ENCODE assay signal across 1 cellular context in the genomic region with DNA sequence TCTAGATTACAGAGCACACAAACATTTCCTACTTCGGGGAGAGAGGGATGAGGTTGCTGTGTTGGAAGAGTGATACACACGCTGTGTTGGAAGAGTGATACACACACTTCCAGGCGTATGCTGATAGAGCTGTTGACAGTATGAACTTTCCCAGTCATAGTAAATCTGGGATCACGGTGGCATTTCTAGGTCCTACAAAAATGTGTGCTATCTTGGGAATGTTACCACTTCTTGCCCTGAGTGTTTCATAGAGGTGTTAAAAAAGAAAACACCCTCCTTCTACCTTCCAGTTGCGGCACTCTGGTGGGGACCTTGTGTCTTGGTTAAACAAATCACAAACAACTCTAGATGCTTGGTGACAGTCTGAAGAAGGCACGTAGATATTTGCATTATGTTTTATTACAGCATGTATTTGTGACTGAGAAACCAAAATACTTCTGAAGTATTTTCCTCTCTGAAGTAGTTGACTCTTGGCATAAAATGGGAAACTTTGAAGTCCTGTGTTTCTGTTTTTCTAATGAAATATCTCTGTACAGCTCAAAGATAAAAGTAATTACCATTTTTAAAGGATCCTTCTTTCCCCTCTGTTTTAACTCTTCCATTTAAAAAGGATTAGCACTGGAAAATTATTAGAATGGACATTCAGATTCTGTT.
TF ChIP-seq lines count a peak whose summit lies in the region.

No MANE protein-coding gene starts in this region.

TF ChIP-seq in IMR-90, 13 proteins besides CTCF, POLR2A, EP300 and RAD21 (continued from another document):
- TF ChIP-seq CHD1 (IDR thresholded peaks at IDR 0.05; ENCODE audit: low read depth, low read length), result no peak
- no peak for TF ChIP-seq ELK1 (IDR thresholded peaks at IDR 0.05; ENCODE audit: borderline replicate concordance, low read depth, low read length)
- TF ChIP-seq FOS (IDR thresholded peaks at IDR 0.05; ENCODE audit: low read depth, low read length), result no peak
- TF ChIP-seq, protein P1, sequence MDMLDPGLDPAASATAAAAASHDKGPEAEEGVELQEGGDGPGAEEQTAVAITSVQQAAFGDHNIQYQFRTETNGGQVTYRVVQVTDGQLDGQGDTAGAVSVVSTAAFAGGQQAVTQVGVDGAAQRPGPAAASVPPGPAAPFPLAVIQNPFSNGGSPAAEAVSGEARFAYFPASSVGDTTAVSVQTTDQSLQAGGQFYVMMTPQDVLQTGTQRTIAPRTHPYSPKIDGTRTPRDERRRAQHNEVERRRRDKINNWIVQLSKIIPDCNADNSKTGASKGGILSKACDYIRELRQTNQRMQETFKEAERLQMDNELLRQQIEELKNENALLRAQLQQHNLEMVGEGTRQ (IDR thresholded peaks at IDR 0.05; ENCODE audit: low read depth, low read length), result no peak
- no peak for TF ChIP-seq RFX5 (IDR thresholded peaks at IDR 0.05; ENCODE audit: low read depth, low read length)
- TF ChIP-seq SMC3 (IDR thresholded peaks at IDR 0.05; ENCODE audit: low read depth, low read length), result no peak
- no peak for TF ChIP-seq MXI1 (IDR thresholded peaks at IDR 0.05; ENCODE audit: borderline replicate concordance, low read depth, low read length)
- no peak for TF ChIP-seq MAFK (IDR thresholded peaks at IDR 0.05; ENCODE audit: low read depth, low read length)
- TF ChIP-seq RCOR1 (IDR thresholded peaks at IDR 0.05; ENCODE audit: insufficient replicate concordance, low read length), result no peak
- no peak for TF ChIP-seq CEBPB (IDR thresholded peaks at IDR 0.05; ENCODE audit: low read depth, low read length)
